10 cellular contexts compared by ENCODE assay signal in the genomic region with DNA sequence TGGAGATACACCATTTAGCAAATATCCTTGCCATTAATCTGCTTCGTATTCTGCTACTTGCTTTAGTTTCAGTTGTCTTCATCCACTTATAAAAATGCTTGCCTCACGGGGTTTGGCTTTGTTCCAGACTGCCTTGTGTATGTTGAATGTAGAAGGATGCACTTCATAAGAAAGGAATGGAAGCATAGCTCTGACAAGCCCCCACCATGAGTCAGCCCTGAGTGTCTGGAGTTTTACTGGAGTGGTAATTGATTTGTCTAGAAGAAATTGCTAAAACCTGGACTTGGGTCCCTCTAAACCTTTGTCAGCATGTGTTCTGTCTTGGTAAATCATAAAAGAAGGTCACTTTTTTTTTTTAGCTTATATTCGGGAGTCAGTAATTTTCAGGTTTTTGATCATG. TPM values are rescaled to one million over a fixed set of nuclear protein-coding genes. Genes with fewer than 3 reads are reported as not detected.
DNase-seq lines count a peak whose midpoint lies in the region; ATAC-seq, FAIRE-seq and TF ChIP-seq lines count a peak whose summit lies in the region.
"Had no signal": no experiment of that assay in that cellular context is flagged by ENCODE, and none has a peak within 500 bp of the region (broad histone marks: within the 10 kb centered on the region; RNA-seq: fewer than 3 reads in every experiment).

No MANE protein-coding gene starts in this region.

- TF ChIP-seq RAD21 in A549 (conservative IDR thresholded peaks at IDR 0.05 in 1 of 2, IDR thresholded peaks at IDR 0.05 in 1 of 2) (peak in 1 of 2 experiments; percentile 14; a peak in 1 of 5 replicates), HCT116 (IDR thresholded peaks at IDR 0.05; ENCODE audit: low read depth) (no peak)

- BruUV-seq in HCT116 (replicated peaks; lab: Mats Ljungman, UMichigan) = no TSS peak

- no peak overlapping the region for H3K4me3 ChIP-seq in A549
- 0 out of 4 replicates have a peak overlapping the region, but pooled peaks of 1 of the 2 experiments have one; percentile 7 for H3K4me3 ChIP-seq in HCT116 (replicated peaks in 1 of 2; ENCODE audit: low read depth in 1 of 2, low read length in 2 of 2)
- H3K4me3 ChIP-seq: skin epidermis had no signal

- peak overlapping the region; percentile 82 to 91 for H3K27ac ChIP-seq in A549
- no peak overlapping the region for H3K27ac ChIP-seq in HCT116 (ENCODE audit: low read depth, low read length)

- CTCF ChIA-PET in A549 (lab: Yijun Ruan, JAX) = interaction anchor here (1.1 to 14.6 kb wide), 9 partner anchors 10 to 338 kb away, joined by 3 to 271 read pairs (median 7); no protein-coding TSS in a partner anchor
- CTCF ChIA-PET in HCT116 (lab: Charles Lee) = interaction anchor here (0.8 to 7.8 kb wide), 3 partner anchors 24 to 272 kb away, joined by 4 to 132 read pairs (median 4); no protein-coding TSS in a partner anchor

- peak; percentile 62 to 73; a peak in 2 of 5 replicates for TF ChIP-seq EP300 in A549 (IDR thresholded peaks at IDR 0.05)

- H3K4me1 ChIP-seq in A549 (peaks cover 44% of the 10 kb centered on the region), HCT116 (ENCODE audit: control insufficient read depth in 1 of 2, insufficient read depth in 2 of 2, low read length in 2 of 2) (peaks cover 13 to 31% of the 10 kb centered on the region in 2 experiments; a peak in 3 of 4 replicates)

- no peaks in the 10 kb centered on the region for H3K9me2 ChIP-seq in HCT116 (ENCODE audit: insufficient read depth)

- POLR2A ChIA-PET in A549 (lab: Yijun Ruan, JAX) = interaction anchor here (0.5 to 1.5 kb wide), 5 partner anchors 16 to 1952 kb away, joined by 3 to 4 read pairs (median 3); partner anchors contain the start of gene ATP6V1G1
- POLR2A ChIA-PET in HCT116 (lab: Charles Lee) = no interaction called here

- TF ChIP-seq CTCF in A549 (IDR thresholded peaks at IDR 0.05) (no peak), HCT116 (IDR thresholded peaks at IDR 0.05 in 2 of 3, conservative IDR thresholded peaks at IDR 0.05 in 1 of 3; ENCODE audit: borderline replicate concordance in 1 of 3, insufficient read depth in 1 of 3, low read depth in 2 of 3, low read length in 2 of 3) (no peak)

- H3K9ac ChIP-seq in HCT116 (ENCODE audit: low read length) = no peak overlapping the region

- no peaks in the 10 kb centered on the region for H3K79me2 ChIP-seq in HCT116 (ENCODE audit: insufficient read depth, low read length)

- no peaks in the 10 kb centered on the region for H3K36me3 ChIP-seq in HCT116 (ENCODE audit: control insufficient read depth in 1 of 2, insufficient read depth in 2 of 2, low read length in 2 of 2)

- no peaks in the 10 kb centered on the region for H3K27me3 ChIP-seq in HCT116 (ENCODE audit: insufficient read depth, low read length)

- DNase-seq in A549 (ENCODE audit: low read depth in 1 of 2, low spot score in 1 of 2) (peak; percentile 93 to 95), HCT116 (ENCODE audit: low read depth, low spot score) (peak; percentile 61), RCC 7860 (ENCODE audit: low spot score) (peak; percentile 98), fibroblast of the conjunctiva (ENCODE audit: low read depth) (peak; percentile 99), KG1 (lab: John Stamatoyannopoulos, UW) (no peak)
- no peak for DNase-seq in activated CD4-positive, alpha-beta T cell treated with anti-CD3 and anti-CD28 coated beads, Interleukin-2, amount 50 U/mL, for 1 hour

- no peaks in the 10 kb centered on the region for H3K9me3 ChIP-seq in A549
- H3K9me3 ChIP-seq in HCT116 (ENCODE audit: control insufficient read depth in 1 of 2, insufficient read depth in 1 of 2, low read depth in 1 of 2, low read length in 2 of 2) = no peaks in the 10 kb centered on the region

- intact Hi-C loops in HCT116 (cut with micrococcal nuclease) = no loop called here

- H3K4me2 ChIP-seq in A549 (peak overlapping the region; percentile 70), HCT116 (ENCODE audit: low read length) (peak overlapping the region; percentile 59)

- no peak overlapping the region for H2AFZ ChIP-seq in HCT116 (ENCODE audit: low read depth, low read length, poor library complexity, severe bottlenecking)

- FAIRE-seq in A549 (lab: Jason Lieb, UNC) (peak; percentile 90), RCC 7860 (lab: Jason Lieb, UNC) (peak; percentile 97)

- 5% methylated on average over 3 of the region's 3 CpGs for WGBS in A549 (ENCODE audit: missing lambda C conversion rate)

- ATAC-seq in A549 (peak; percentile 84 to 89), HCT116 (peak; percentile 35; the same call in 1 of the 2 replicates), GM19351 (IDR thresholded peaks at IDR 0.05; ENCODE audit: unreplicated experiment) (no peak), GM21360 (IDR thresholded peaks at IDR 0.05; ENCODE audit: unreplicated experiment) (no peak)

- TF ChIP-seq POLR2A in A549 (IDR thresholded peaks at IDR 0.05; ENCODE audit: low read length) (no peak), HCT116 (IDR thresholded peaks at IDR 0.05; ENCODE audit: borderline replicate concordance, extremely low read depth, insufficient read depth, insufficient read length) (no peak)

- RAD21 ChIA-PET in HCT116 (lab: Charles Lee; ENCODE audit: low non-redundant PET in 1 of 2, low total read pairs in 2 of 2, uncharacterized antibody in 2 of 2, unreplicated experiment in 2 of 2) = no interaction called here

- H4K20me1 ChIP-seq in HCT116 (ENCODE audit: insufficient read depth) = no peaks in the 10 kb centered on the region

TF ChIP-seq in A549, 52 proteins besides CTCF, POLR2A, EP300 and RAD21 (continues in another document):
- no peak for TF ChIP-seq SREBF2 (IDR thresholded peaks at IDR 0.05)
- TF ChIP-seq JUNB (IDR thresholded peaks at IDR 0.05) = peak; percentile 90
- TF ChIP-seq HOXB5 (CRISPR knock-in tag; IDR thresholded peaks at IDR 0.05) = peak; percentile 54; the same call in 1 of the 2 replicates
- TF ChIP-seq KDM1A (IDR thresholded peaks at IDR 0.05; ENCODE audit: low read depth) = no peak
- TF ChIP-seq FOSL2 (IDR thresholded peaks at IDR 0.05) = peak; percentile 80
- peak; percentile 92 for TF ChIP-seq FOSL2 (CRISPR knock-in tag; IDR thresholded peaks at IDR 0.05)
- peak in 1 of 2 experiments; percentile 66; a peak in 4 of 5 replicates for TF ChIP-seq JUN (IDR thresholded peaks at IDR 0.05)
- TF ChIP-seq MAFK (IDR thresholded peaks at IDR 0.05; ENCODE audit: partially characterized antibody) = peak; percentile 82
- TF ChIP-seq MYC (IDR thresholded peaks at IDR 0.05; ENCODE audit: borderline replicate concordance, low read length) = peak; percentile 33; the same call in 1 of the 2 replicates
- peak; percentile 25 to 63; a peak in 2 of 4 replicates for TF ChIP-seq CEBPB (IDR thresholded peaks at IDR 0.05)
- TF ChIP-seq CBX8 (IDR thresholded peaks at IDR 0.05) = no peak
- no peak for TF ChIP-seq CHD2 (IDR thresholded peaks at IDR 0.05; ENCODE audit: low read length, partially characterized antibody)
- no peak for TF ChIP-seq TP53 (CRISPR knock-in tag; IDR thresholded peaks at IDR 0.05)
- peak; percentile 75 for TF ChIP-seq MAX (IDR thresholded peaks at IDR 0.05)
- no peak for TF ChIP-seq ZSCAN20 (CRISPR knock-in tag; IDR thresholded peaks at IDR 0.05)
- no peak; the same call in 2 of the 3 replicates for TF ChIP-seq SMC3 (IDR thresholded peaks at IDR 0.05)
- TF ChIP-seq POLR2AphosphoS2 (conservative IDR thresholded peaks at IDR 0.05; ENCODE audit: low read length) = no peak

TF ChIP-seq in HCT116, 20 proteins besides CTCF, POLR2A, EP300 and RAD21 (continues in another document):
- TF ChIP-seq MAX (IDR thresholded peaks at IDR 0.05) (peak; percentile 38; the same call in 1 of the 2 replicates), FOSL1 (IDR thresholded peaks at IDR 0.05; ENCODE audit: low read depth) (peak; percentile 67), JUND (IDR thresholded peaks at IDR 0.05) (peak; percentile 56; the same call in 1 of the 2 replicates), EZH2 (IDR thresholded peaks at IDR 0.05) (no peak), ZNF274 (IDR thresholded peaks at IDR 0.05; ENCODE audit: low read depth, low read length) (no peak), CEBPB (IDR thresholded peaks at IDR 0.05; ENCODE audit: low read depth) (no peak), YY1 (IDR thresholded peaks at IDR 0.05; ENCODE audit: extremely low read depth, insufficient replicate concordance, low read depth, low read length) (no peak), SRF (IDR thresholded peaks at IDR 0.05; ENCODE audit: low read depth) (no peak), EGR1 (IDR thresholded peaks at IDR 0.05; ENCODE audit: low read depth) (no peak), EZH2phosphoT487 (IDR thresholded peaks at IDR 0.05; ENCODE audit: borderline replicate concordance) (no peak)

RNA-seq across cellular contexts. Expression of gene TEX48, which starts 4.6 kb away (rescaled TPM):
- 0.16 TPM in 1 of 2 replicates, not detected in the other for polyA plus RNA-seq in A549 (2011; rRNA removed)
- polyA plus RNA-seq in A549 (2012; cell fraction: cytosol; rRNA removed) = not detected in 2 replicates
- polyA plus RNA-seq in A549 (2012; cell fraction: nucleus; rRNA removed) = not detected in 2 replicates
- not detected in 3 replicates for polyA plus RNA-seq in A549 (2017; fragmentation: RNase III; extraction: RNeasy Plus Mini Kit Qiagen cat#74134 plus additional on column Dnase treatment)
- polyA minus RNA-seq in A549 (2011; rRNA and poly(A)+ RNA removed) = not detected in 2 replicates
- total RNA-seq in HCT116 (2021; ENCODE audit: unreplicated experiment) = not detected
- polyA plus RNA-seq in HCT116 (2012) = not detected in 2 replicates
- polyA plus RNA-seq: adipose tissue had no signal

RNA-seq across cellular contexts. Expression of gene TEX53, which starts 19.8 kb away (rescaled TPM):
- not detected in 2 replicates for polyA plus RNA-seq in A549 (2011; rRNA removed)
- polyA plus RNA-seq in A549 (2012; cell fraction: cytosol; rRNA removed) = not detected in 2 replicates
- polyA plus RNA-seq in A549 (2012; cell fraction: nucleus; rRNA removed) = not detected in 2 replicates
- polyA plus RNA-seq in A549 (2017; fragmentation: RNase III; extraction: RNeasy Plus Mini Kit Qiagen cat#74134 plus additional on column Dnase treatment) = not detected in 3 replicates
- polyA minus RNA-seq in A549 (2011; rRNA and poly(A)+ RNA removed) = not detected in 2 replicates
- not detected for total RNA-seq in HCT116 (2021; ENCODE audit: unreplicated experiment)
- polyA plus RNA-seq in HCT116 (2012) = not detected in 2 replicates
- polyA plus RNA-seq: adipose tissue had no signal

Comparison
In these comparisons a context has a peak if more than half of its experiments do, and no peak if none do; other contexts are left out.
1. ATAC-seq: peak in A549 (2 of 2) and HCT116 (single experiment); none in GM19351 (single experiment) and GM21360 (single experiment).
2. DNase-seq: peak in A549 (2 of 2), HCT116 (single experiment), RCC 7860 (single experiment) and fibroblast of the conjunctiva (single experiment); none in KG1 (single experiment) and activated CD4-positive, alpha-beta T cell treated with anti-CD3 and anti-CD28 coated beads, Interleukin-2, amount 50 U/mL, for 1 hour (single experiment).
3. Of the 6 proteins assayed by ChIP-seq in both A549 and HCT116: peak only in A549: CEBPB; only in HCT116: none; in both: MAX; in neither: 3; mixed calls (peak in some experiments, not most) for 1.